Comparison of ENCODE assay signal across 1 cellular context in the genomic region with DNA sequence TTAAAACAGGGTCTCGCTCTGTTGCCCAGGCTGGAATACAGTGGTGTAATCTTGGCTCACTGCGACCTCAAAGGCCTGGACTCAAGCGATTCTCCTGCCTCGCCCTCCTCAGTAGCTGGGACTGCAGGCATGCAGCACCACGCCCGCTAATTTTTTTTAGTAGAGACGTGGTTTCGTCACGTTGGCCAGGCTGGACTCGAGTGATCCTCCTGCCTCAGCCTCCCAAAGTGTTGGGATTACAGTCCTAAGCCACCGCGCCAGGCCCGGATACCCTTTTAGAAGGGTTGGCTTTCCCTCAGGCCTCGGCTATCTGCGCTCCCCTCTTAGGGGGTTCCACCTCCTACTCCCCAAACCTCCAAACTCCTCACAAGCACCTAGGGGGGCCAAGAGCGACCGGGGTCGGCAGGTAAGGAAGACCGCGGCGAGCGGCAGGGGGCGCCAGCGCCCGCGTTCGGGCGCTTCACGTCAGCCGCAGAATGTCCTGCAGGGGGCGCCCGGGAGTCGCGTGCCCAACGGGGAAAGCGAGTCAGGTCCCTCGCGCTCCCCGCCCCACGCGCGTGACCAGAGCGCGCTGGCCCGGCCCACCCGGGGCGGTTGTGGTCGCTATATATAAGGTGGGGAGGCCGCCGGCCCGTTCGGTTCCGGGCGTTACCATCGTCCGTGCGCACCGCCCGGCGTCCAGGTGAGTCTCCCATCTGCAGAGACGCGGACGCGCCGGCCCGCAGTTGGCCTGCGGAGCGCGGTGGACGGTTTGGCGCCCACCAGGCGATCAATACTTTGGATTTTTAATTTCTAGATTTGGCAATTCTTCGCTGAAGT.
TF ChIP-seq lines count a peak whose summit lies in the region.

No MANE protein-coding gene starts in this region.

TF ChIP-seq in HEK293, 187 proteins besides CTCF, POLR2A, EP300 and RAD21 (continued from another document and continues in another):
- TF ChIP-seq, protein P1, sequence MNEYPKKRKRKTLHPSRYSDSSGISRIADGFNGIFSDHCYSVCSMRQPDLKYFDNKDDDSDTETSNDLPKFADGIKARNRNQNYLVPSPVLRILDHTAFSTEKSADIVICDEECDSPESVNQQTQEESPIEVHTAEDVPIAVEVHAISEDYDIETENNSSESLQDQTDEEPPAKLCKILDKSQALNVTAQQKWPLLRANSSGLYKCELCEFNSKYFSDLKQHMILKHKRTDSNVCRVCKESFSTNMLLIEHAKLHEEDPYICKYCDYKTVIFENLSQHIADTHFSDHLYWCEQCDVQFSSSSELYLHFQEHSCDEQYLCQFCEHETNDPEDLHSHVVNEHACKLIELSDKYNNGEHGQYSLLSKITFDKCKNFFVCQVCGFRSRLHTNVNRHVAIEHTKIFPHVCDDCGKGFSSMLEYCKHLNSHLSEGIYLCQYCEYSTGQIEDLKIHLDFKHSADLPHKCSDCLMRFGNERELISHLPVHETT (tag by site-specific recombination; IDR thresholded peaks at IDR 0.05), result 0 out of 2 replicates have a peak, but pooled peaks have one; percentile 38
- TF ChIP-seq, protein P2, sequence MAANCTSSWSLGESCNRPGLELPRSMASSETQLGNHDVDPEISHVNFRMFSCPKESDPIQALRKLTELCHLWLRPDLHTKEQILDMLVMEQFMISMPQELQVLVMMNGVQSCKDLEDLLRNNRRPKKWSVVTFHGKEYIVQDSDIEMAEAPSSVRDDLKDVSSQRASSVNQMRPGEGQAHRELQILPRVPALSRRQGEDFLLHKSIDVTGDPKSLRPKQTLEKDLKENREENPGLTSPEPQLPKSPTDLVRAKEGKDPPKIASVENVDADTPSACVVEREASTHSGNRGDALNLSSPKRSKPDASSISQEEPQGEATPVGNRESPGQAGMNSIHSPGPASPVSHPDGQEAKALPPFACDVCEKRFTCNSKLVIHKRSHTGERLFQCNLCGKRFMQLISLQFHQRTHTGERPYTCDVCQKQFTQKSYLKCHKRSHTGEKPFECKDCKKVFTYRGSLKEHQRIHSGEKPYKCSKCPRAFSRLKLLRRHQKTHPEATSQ (tag by site-specific recombination; IDR thresholded peaks at IDR 0.05), result no peak
- no peak for TF ChIP-seq ZNF16 (tag by site-specific recombination; IDR thresholded peaks at IDR 0.05; ENCODE audit: low read depth)
- no peak for TF ChIP-seq ZNF140 (tag by site-specific recombination; IDR thresholded peaks at IDR 0.05)
- TF ChIP-seq ZNF211 (tag by site-specific recombination; IDR thresholded peaks at IDR 0.05; ENCODE audit: low read depth), result no peak
- TF ChIP-seq ZNF580 (tag by site-specific recombination; IDR thresholded peaks at IDR 0.05), result no peak
- TF ChIP-seq, protein P3, sequence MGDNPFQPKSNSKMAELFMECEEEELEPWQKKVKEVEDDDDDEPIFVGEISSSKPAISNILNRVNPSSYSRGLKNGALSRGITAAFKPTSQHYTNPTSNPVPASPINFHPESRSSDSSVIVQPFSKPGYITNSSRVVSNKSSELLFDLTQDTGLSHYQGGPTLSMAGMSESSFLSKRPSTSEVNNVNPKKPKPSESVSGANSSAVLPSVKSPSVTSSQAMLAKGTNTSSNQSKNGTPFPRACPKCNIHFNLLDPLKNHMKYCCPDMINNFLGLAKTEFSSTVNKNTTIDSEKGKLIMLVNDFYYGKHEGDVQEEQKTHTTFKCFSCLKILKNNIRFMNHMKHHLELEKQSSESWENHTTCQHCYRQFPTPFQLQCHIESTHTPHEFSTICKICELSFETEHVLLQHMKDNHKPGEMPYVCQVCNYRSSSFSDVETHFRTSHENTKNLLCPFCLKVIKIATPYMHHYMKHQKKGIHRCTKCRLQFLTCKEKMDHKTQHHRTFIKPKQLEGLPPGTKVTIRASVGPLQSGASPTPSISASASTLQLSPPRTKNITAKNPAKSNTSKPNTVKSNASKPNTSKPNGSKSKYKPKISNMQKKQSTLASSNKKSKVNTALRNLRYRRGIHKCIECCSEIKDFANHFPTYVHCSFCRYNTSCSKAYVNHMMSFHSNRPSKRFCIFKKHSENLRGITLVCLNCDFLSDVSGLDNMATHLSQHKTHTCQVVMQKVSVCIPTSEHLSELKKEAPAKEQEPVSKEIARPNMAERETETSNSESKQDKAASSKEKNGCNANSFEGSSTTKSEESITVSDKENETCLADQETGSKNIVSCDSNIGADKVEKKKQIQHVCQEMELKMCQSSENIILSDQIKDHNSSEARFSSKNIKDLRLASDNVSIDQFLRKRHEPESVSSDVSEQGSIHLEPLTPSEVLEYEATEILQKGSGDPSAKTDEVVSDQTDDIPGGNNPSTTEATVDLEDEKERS (tag by site-specific recombination; IDR thresholded peaks at IDR 0.05), result no peak
- TF ChIP-seq ZSCAN16 (tag by site-specific recombination; IDR thresholded peaks at IDR 0.05), result no peak
- TF ChIP-seq HOXC10 (CRISPR knock-in tag; IDR thresholded peaks at IDR 0.05), result no peak
- TF ChIP-seq ZFP37 (tag by site-specific recombination; IDR thresholded peaks at IDR 0.05), result no peak
- no peak for TF ChIP-seq ZNF266 (tag by site-specific recombination; IDR thresholded peaks at IDR 0.05; ENCODE audit: low read depth)
- TF ChIP-seq ZNF514 (tag by site-specific recombination; IDR thresholded peaks at IDR 0.05), result no peak
- TF ChIP-seq ZSCAN30 (tag by site-specific recombination; IDR thresholded peaks at IDR 0.05), result peak; percentile 36; the same call in 1 of the 2 replicates
- TF ChIP-seq SP7 (tag by site-specific recombination; IDR thresholded peaks at IDR 0.05), result peak; percentile 57
- TF ChIP-seq HOXA7 (CRISPR knock-in tag; IDR thresholded peaks at IDR 0.05; ENCODE audit: borderline replicate concordance), result no peak
- TF ChIP-seq ZNF677 (tag by site-specific recombination; IDR thresholded peaks at IDR 0.05), result no peak
- TF ChIP-seq ZNF626 (tag by site-specific recombination; IDR thresholded peaks at IDR 0.05), result no peak
- TF ChIP-seq ZNF510 (tag by site-specific recombination; IDR thresholded peaks at IDR 0.05; ENCODE audit: insufficient replicate concordance), result no peak
- TF ChIP-seq ZNF335 (tag by site-specific recombination; conservative IDR thresholded peaks at IDR 0.05), result peak; percentile 66
- TF ChIP-seq ZNF302 (tag by site-specific recombination; IDR thresholded peaks at IDR 0.05; ENCODE audit: low read depth), result no peak
- no peak for TF ChIP-seq ZNF558 (tag by site-specific recombination; IDR thresholded peaks at IDR 0.05)
- peak; percentile 33; the same call in 1 of the 2 replicates for TF ChIP-seq ZNF654 (tag by site-specific recombination; IDR thresholded peaks at IDR 0.05; ENCODE audit: low read depth)
- peak; percentile 90 for TF ChIP-seq ZEB2 (tag by site-specific recombination; IDR thresholded peaks at IDR 0.05)
- TF ChIP-seq BCL6B (tag by site-specific recombination; IDR thresholded peaks at IDR 0.05), result no peak
- TF ChIP-seq ZNF155 (tag by site-specific recombination; IDR thresholded peaks at IDR 0.05), result no peak
- no peak for TF ChIP-seq ZBTB21 (tag by site-specific recombination; IDR thresholded peaks at IDR 0.05)
- TF ChIP-seq SP2 (tag by site-specific recombination; IDR thresholded peaks at IDR 0.05), result no peak
- no peak for TF ChIP-seq TRIM28 (IDR thresholded peaks at IDR 0.05; ENCODE audit: borderline replicate concordance, low read length)
- TF ChIP-seq ZNF658 (tag by site-specific recombination; IDR thresholded peaks at IDR 0.05), result no peak
- no peak for TF ChIP-seq ZNF670 (tag by site-specific recombination; IDR thresholded peaks at IDR 0.05; ENCODE audit: low read depth)
- TF ChIP-seq, protein P4, sequence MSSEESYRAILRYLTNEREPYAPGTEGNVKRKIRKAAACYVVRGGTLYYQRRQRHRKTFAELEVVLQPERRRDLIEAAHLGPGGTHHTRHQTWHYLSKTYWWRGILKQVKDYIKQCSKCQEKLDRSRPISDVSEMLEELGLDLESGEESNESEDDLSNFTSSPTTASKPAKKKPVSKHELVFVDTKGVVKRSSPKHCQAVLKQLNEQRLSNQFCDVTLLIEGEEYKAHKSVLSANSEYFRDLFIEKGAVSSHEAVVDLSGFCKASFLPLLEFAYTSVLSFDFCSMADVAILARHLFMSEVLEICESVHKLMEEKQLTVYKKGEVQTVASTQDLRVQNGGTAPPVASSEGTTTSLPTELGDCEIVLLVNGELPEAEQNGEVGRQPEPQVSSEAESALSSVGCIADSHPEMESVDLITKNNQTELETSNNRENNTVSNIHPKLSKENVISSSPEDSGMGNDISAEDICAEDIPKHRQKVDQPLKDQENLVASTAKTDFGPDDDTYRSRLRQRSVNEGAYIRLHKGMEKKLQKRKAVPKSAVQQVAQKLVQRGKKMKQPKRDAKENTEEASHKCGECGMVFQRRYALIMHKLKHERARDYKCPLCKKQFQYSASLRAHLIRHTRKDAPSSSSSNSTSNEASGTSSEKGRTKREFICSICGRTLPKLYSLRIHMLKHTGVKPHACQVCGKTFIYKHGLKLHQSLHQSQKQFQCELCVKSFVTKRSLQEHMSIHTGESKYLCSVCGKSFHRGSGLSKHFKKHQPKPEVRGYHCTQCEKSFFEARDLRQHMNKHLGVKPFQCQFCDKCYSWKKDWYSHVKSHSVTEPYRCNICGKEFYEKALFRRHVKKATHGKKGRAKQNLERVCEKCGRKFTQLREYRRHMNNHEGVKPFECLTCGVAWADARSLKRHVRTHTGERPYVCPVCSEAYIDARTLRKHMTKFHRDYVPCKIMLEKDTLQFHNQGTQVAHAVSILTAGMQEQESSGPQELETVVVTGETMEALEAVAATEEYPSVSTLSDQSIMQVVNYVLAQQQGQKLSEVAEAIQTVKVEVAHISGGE (tag by site-specific recombination; conservative IDR thresholded peaks at IDR 0.05; ENCODE audit: low read depth), result no peak
- TF ChIP-seq ZNF132 (tag by site-specific recombination; IDR thresholded peaks at IDR 0.05; ENCODE audit: borderline replicate concordance), result no peak
- TF ChIP-seq ZNF221 (tag by site-specific recombination; IDR thresholded peaks at IDR 0.05; ENCODE audit: borderline replicate concordance), result no peak
- TF ChIP-seq ZNF423 (tag by site-specific recombination; IDR thresholded peaks at IDR 0.05), result no peak
- no peak for TF ChIP-seq TCF7L2 (IDR thresholded peaks at IDR 0.05; ENCODE audit: borderline replicate concordance, low read depth, low read length)
- TF ChIP-seq ZNF184 (tag by site-specific recombination; IDR thresholded peaks at IDR 0.05), result 0 out of 2 replicates have a peak, but pooled peaks have one; percentile 11
- TF ChIP-seq GLI2 (tag by site-specific recombination; IDR thresholded peaks at IDR 0.05; ENCODE audit: borderline replicate concordance, low read depth), result no peak
- TF ChIP-seq ZNF433 (tag by site-specific recombination; IDR thresholded peaks at IDR 0.05; ENCODE audit: low read depth), result no peak
- no peak for TF ChIP-seq PATZ1 (tag by site-specific recombination; IDR thresholded peaks at IDR 0.05)
- TF ChIP-seq ZNF544 (tag by site-specific recombination; IDR thresholded peaks at IDR 0.05), result no peak
- no peak for TF ChIP-seq ZNF513 (tag by site-specific recombination; IDR thresholded peaks at IDR 0.05)
- no peak for TF ChIP-seq KLF10 (tag by site-specific recombination; IDR thresholded peaks at IDR 0.05)
- no peak for TF ChIP-seq ZNF391 (tag by site-specific recombination; IDR thresholded peaks at IDR 0.05; ENCODE audit: borderline replicate concordance, low read depth)
- no peak for TF ChIP-seq ZNF707 (tag by site-specific recombination; IDR thresholded peaks at IDR 0.05)
- no peak for TF ChIP-seq FEZF1 (tag by site-specific recombination; IDR thresholded peaks at IDR 0.05)
- peak; percentile 28; the same call in 1 of the 2 replicates for TF ChIP-seq KLF1 (tag by site-specific recombination; IDR thresholded peaks at IDR 0.05)
- TF ChIP-seq ZNF133 (tag by site-specific recombination; IDR thresholded peaks at IDR 0.05), result no peak
- no peak for TF ChIP-seq ZNF792 (tag by site-specific recombination; IDR thresholded peaks at IDR 0.05)
